ENCODE assay signal across 10 cellular contexts in genomic region chr9:119365291-119366027, GRCh38. TPM values are rescaled to one million over a fixed set of nuclear protein-coding genes. Genes with fewer than 3 reads are reported as not detected.
DNase-seq lines count a peak whose midpoint lies in the region; ATAC-seq and TF ChIP-seq lines count a peak whose summit lies in the region.
"Had no signal": no experiment of that assay in that cellular context is flagged by ENCODE, and none has a peak within 500 bp of the region (broad histone marks: within the 10 kb centered on the region; RNA-seq: fewer than 3 reads in every experiment).

No MANE protein-coding gene starts in this region.

- intact Hi-C loops in heart left ventricle (cut with DNase I) (loop anchor here (1.0 to 10.0 kb wide), 10 partner anchors 81 to 1721 kb away; no protein-coding TSS in a partner anchor), cardiac septum (cut with DNase I) (loop anchor here (10.0 kb wide), 1 partner anchor 1581 kb away; no protein-coding TSS in a partner anchor)

- ATAC-seq in heart left ventricle: no peak

- no peaks in the 10 kb centered on the region for H3K36me3 ChIP-seq in heart left ventricle

- H3K27me3 Mint-ChIP-seq in nephron (ENCODE audit: low read depth): peaks cover 44% of the 10 kb centered on the region

- H3K4me1 ChIP-seq in heart left ventricle: peaks cover 0 to 13% (median 0%) of the 10 kb centered on the region in 12 donors

- H3K9me3 Mint-ChIP-seq in nephron: no peaks in the 10 kb centered on the region

- peaks cover 23% of the 10 kb centered on the region for H3K4me1 Mint-ChIP-seq in nephron

- peak overlapping the region in 1 of 3 experiments; percentile 22 for H3K27ac Mint-ChIP-seq in nephron
- H3K27ac Mint-ChIP-seq: dendritic cell treated with granulocyte-macrophage colony-stimulating factor and Interleukin-4, amounts not matched to agents 40 ng/mL and 50 ng/mL, for 4 days; stimulated activated naive CD8-positive, alpha-beta T cell treated with anti-CD3 and anti-CD28 coated beads, Interleukin-15, Interleukin-2, amounts not matched to agents 100 ng/mL and 50 ng/mL, for 24 hours had no signal

- H3K4me3 Mint-ChIP-seq in nephron: peak overlapping the region; percentile 27 to 46 (median 28)
- H3K4me3 Mint-ChIP-seq: dendritic cell treated with granulocyte-macrophage colony-stimulating factor and Interleukin-4, amounts not matched to agents 40 ng/mL and 50 ng/mL, for 4 days; stimulated activated naive CD8-positive, alpha-beta T cell treated with anti-CD3 and anti-CD28 coated beads, Interleukin-15, Interleukin-2, amounts not matched to agents 100 ng/mL and 50 ng/mL, for 24 hours had no signal

- H3K36me3 Mint-ChIP-seq in nephron (ENCODE audit: low read depth): no peaks in the 10 kb centered on the region

- TF ChIP-seq POLR2A in heart left ventricle (IDR thresholded peaks at IDR 0.05): no peak

- TF ChIP-seq CTCF in heart left ventricle (IDR thresholded peaks at IDR 0.05): peak in 11 of 12 donors; percentile 22 to 64 (median 48)
- peak; percentile 74 to 84 (median 84) for TF ChIP-seq CTCF in nephron (IDR thresholded peaks at IDR 0.05; ENCODE audit: unreplicated experiment in 3 of 3)

- DNase-seq in heart left ventricle (no peak), cardiac septum (ENCODE audit: low spot score) (no peak), NCI-H2171 treated with DMSO at 0.1 percent for 48 hours (lab: John Stamatoyannopoulos, UW) (peak; percentile 59), cerebellum (ENCODE audit: low spot score) (peak; percentile 77), GF-D8 (lab: John Stamatoyannopoulos, UW) (no peak), activated T-cell treated with anti-CD3 and anti-CD28 coated beads for 4 hours (no peak)
- DNase-seq in stimulated activated CD4-positive, alpha-beta T cell treated with anti-CD3 and anti-CD28 coated beads, Interleukin-15, amount 100 ng/mL, for 24 hours: no peak

- no peak overlapping the region for H3K4me3 ChIP-seq in heart left ventricle

- 9 to 12% (median 11%) methylated on average over 9 of the region's 9 CpGs for WGBS in heart left ventricle, 4 donors

- no peak overlapping the region for H3K27ac ChIP-seq in heart left ventricle

- H3K27me3 ChIP-seq in heart left ventricle: peaks cover 0 to 34% (median 29%) of the 10 kb centered on the region in 9 donors

- H3K9me3 ChIP-seq in heart left ventricle: no peaks in the 10 kb centered on the region

RNA-seq across cellular contexts. Expression of gene BRINP1, which starts 3.8 kb away (rescaled TPM):
- total RNA-seq in heart left ventricle (1 to 10 TPM in 2 of 9 donors, under 1 TPM in 6, not detected in 1; 0.14 to 7.1 (median 0.45) TPM), cardiac septum (1.7 TPM), cerebellum (35.4 TPM)
- polyA plus RNA-seq in heart left ventricle: under 1 TPM; 0.04 to 0.38 TPM

Comparison
In these comparisons a context has a peak if more than half of its experiments do, and no peak if none do; other contexts are left out.
1. DNase-seq: peak in NCI-H2171 treated with DMSO at 0.1 percent for 48 hours (single experiment) and cerebellum (single experiment); none in heart left ventricle (0 of 5), cardiac septum (single experiment), stimulated activated CD4-positive, alpha-beta T cell treated with anti-CD3 and anti-CD28 coated beads, Interleukin-15, amount 100 ng/mL, for 24 hours (single experiment), GF-D8 (single experiment) and activated T-cell treated with anti-CD3 and anti-CD28 coated beads for 4 hours (single experiment).